1 cellular context compared by ENCODE assay signal in genomic region chr17:7840875-7841274, GRCh38.
TF ChIP-seq lines count a peak whose summit lies in the region.

No MANE protein-coding gene starts in this region.

TF ChIP-seq in HCT116, 20 proteins besides CTCF, POLR2A, EP300 and RAD21 (continued from another document):
- no peak for TF ChIP-seq REST (IDR thresholded peaks at IDR 0.05; ENCODE audit: low read depth)
- TF ChIP-seq CBX3 (IDR thresholded peaks at IDR 0.05; ENCODE audit: low read depth): no peak
- TF ChIP-seq CEBPB (IDR thresholded peaks at IDR 0.05; ENCODE audit: low read depth): no peak
- TF ChIP-seq FOSL1 (IDR thresholded peaks at IDR 0.05; ENCODE audit: low read depth): no peak
